Comparison of ENCODE assay signal across 8 cellular contexts in genomic region chr1:62841587-62842169, GRCh38. TPM values are rescaled to one million over a fixed set of nuclear protein-coding genes. Genes with fewer than 3 reads are reported as not detected.
DNase-seq lines count a peak whose midpoint lies in the region; ATAC-seq and TF ChIP-seq lines count a peak whose summit lies in the region.

No MANE protein-coding gene starts in this region.

- no peak overlapping the region for H3K4me2 ChIP-seq in smooth muscle cell

- H3K27ac ChIP-seq in adrenal gland: no peak overlapping the region
- no peak overlapping the region for H3K27ac ChIP-seq in smooth muscle cell (ENCODE audit: low read depth)

- H3K4me3 ChIP-seq in adrenal gland: no peak overlapping the region
- H3K4me3 ChIP-seq in smooth muscle cell: no peak overlapping the region

- H3K36me3 ChIP-seq in adrenal gland (replicated peaks in 1 of 2) (no peaks in the 10 kb centered on the region), smooth muscle cell (ENCODE audit: low read depth) (no peaks in the 10 kb centered on the region)

- H3K4me1 ChIP-seq in adrenal gland (replicated peaks in 1 of 2) (no peaks in the 10 kb centered on the region), smooth muscle cell (ENCODE audit: low read depth) (no peaks in the 10 kb centered on the region)

- H4K20me1 ChIP-seq in smooth muscle cell (ENCODE audit: low read depth): no peaks in the 10 kb centered on the region

- POLR2A ChIA-PET in GM10248 (lab: Yijun Ruan, JAX): no interaction called here

- TF ChIP-seq CTCF in GM10248 (IDR thresholded peaks at IDR 0.05; ENCODE audit: control extremely low read depth, extremely low read depth, low read depth, missing control alignments) (peak; percentile 69), adrenal gland (IDR thresholded peaks at IDR 0.05) (peak; percentile 52 to 76 (median 56)), smooth muscle cell (IDR thresholded peaks at IDR 0.05; ENCODE audit: borderline replicate concordance, insufficient read depth, poor library complexity, severe bottlenecking) (peak; percentile 79)

- CTCF ChIA-PET in GM10248 (lab: Yijun Ruan, JAX): interaction anchor here (0.9 to 5.2 kb wide), 15 partner anchors 11 to 600 kb away, joined by 3 to 60 read pairs (median 6); no protein-coding TSS in a partner anchor

- intact Hi-C loops in adrenal gland (cut with DNase I): no loop called here

- H3K27me3 ChIP-seq in adrenal gland: no peaks in the 10 kb centered on the region
- no peaks in the 10 kb centered on the region for H3K27me3 ChIP-seq in smooth muscle cell (ENCODE audit: low read depth)

- H3F3A ChIP-seq in smooth muscle cell (ENCODE audit: low read depth): no peaks in the 10 kb centered on the region

- WGBS in adrenal gland, 4 donors: 3 to 4% (median 4%) methylated on average over 3 of the region's 3 CpGs
- 10% methylated on average over 3 of the region's 3 CpGs for WGBS in smooth muscle cell (ENCODE audit: low lambda C conversion rate)

- DNase-seq in AG08396 (ENCODE audit: low spot score) (peak; percentile 47), GM10248 (ENCODE audit: extremely low spot score) (peak; percentile 52), NCI-H2227 treated with DMSO at 0.1 percent for 48 hours (lab: John Stamatoyannopoulos, UW) (peak; percentile 73), adrenal gland (peak in 3 of 7 donors; percentile 6 to 35 (median 8)), hepatic stellate cell (ENCODE audit: low spot score) (peak; percentile 23), smooth muscle cell (lab: John Stamatoyannopoulos, UW; ENCODE audit: unreplicated experiment) (no peak)

- no peak overlapping the region for H3K9ac ChIP-seq in smooth muscle cell (ENCODE audit: low read depth)

- peak; percentile 65 for ATAC-seq in HG03103 (IDR thresholded peaks at IDR 0.05; ENCODE audit: low read depth, unreplicated experiment)
- no peak for ATAC-seq in HG03196 (IDR thresholded peaks at IDR 0.05; ENCODE audit: unreplicated experiment)

- H3K79me2 ChIP-seq in smooth muscle cell (ENCODE audit: low read depth): no peaks in the 10 kb centered on the region

- H3K9me3 ChIP-seq in adrenal gland (replicated peaks in 1 of 3) (peaks cover 0 to 3% (median 0%) of the 10 kb centered on the region in 3 donors), smooth muscle cell (replicated peaks; ENCODE audit: low read depth) (no peaks in the 10 kb centered on the region)

- TF ChIP-seq POLR2A in adrenal gland (IDR thresholded peaks at IDR 0.05): no peak

- no peak overlapping the region for H2AFZ ChIP-seq in smooth muscle cell (ENCODE audit: low read depth)

RNA-seq across cellular contexts. Expression of gene ATG4C, which starts 57.7 kb away (rescaled TPM):
- total RNA-seq in adrenal gland (10 to 100 TPM in 3 of 8 donors, 1 to 10 TPM in 5; 5.0 to 16.1 (median 9.0) TPM), smooth muscle cell (13.4 and 13.5 TPM in 2 replicates)
- polyA plus RNA-seq in adrenal gland (10 to 100 TPM in 1 of 3 donors, 1 to 10 TPM in 2; 2.1 to 11.7 (median 5.6) TPM), smooth muscle cell (7.0 and 11.5 TPM in 2 replicates)
